Comparison of ENCODE assay signal across 8 cellular contexts in genomic region chr6:52020961-52021570, GRCh38.
DNase-seq lines count a peak whose midpoint lies in the region; ATAC-seq, FAIRE-seq and TF ChIP-seq lines count a peak whose summit lies in the region.

No MANE protein-coding gene starts in this region.

- H3K36me3 ChIP-seq in OCI-LY1 (ENCODE audit: insufficient read depth, low read length) (no peaks in the 10 kb centered on the region), endothelial cell of umbilical vein (ENCODE audit: control insufficient read depth in 2 of 2, extremely low read depth in 1 of 2, insufficient read depth in 2 of 2, low read length in 2 of 2) (no peaks in the 10 kb centered on the region), psoas muscle (ENCODE audit: insufficient read depth in 1 of 2, low read depth in 1 of 2) (no peaks in the 10 kb centered on the region)

- no peak overlapping the region for H3K27ac ChIP-seq in OCI-LY1 (ENCODE audit: low read depth, low read length, poor library complexity, severe bottlenecking)
- no peak overlapping the region for H3K27ac ChIP-seq in endothelial cell of umbilical vein (ENCODE audit: insufficient read depth, low read depth, low read length)
- H3K27ac ChIP-seq in psoas muscle, result no peak overlapping the region

- no peaks in the 10 kb centered on the region for H3K27me3 ChIP-seq in OCI-LY1 (ENCODE audit: insufficient read depth, low read length)
- no peaks in the 10 kb centered on the region for H3K27me3 ChIP-seq in endothelial cell of umbilical vein (ENCODE audit: control insufficient read depth in 2 of 2, insufficient read depth in 2 of 2, low read length in 2 of 2)
- no peaks in the 10 kb centered on the region for H3K27me3 ChIP-seq in psoas muscle (ENCODE audit: insufficient read depth in 3 of 3, low read length in 2 of 3)

- H3K9me3 ChIP-seq in OCI-LY1 (ENCODE audit: low read length) (no peaks in the 10 kb centered on the region), endothelial cell of umbilical vein (replicated peaks; ENCODE audit: control insufficient read depth, insufficient read depth, low read length) (no peaks in the 10 kb centered on the region), psoas muscle (no peaks in the 10 kb centered on the region)

- TF ChIP-seq POLR2A in endothelial cell of umbilical vein (IDR thresholded peaks at IDR 0.05; ENCODE audit: low read depth, low read length), result no peak

- H3K4me1 ChIP-seq in OCI-LY1 (ENCODE audit: insufficient read depth, low read length, severe bottlenecking) (no peaks in the 10 kb centered on the region), endothelial cell of umbilical vein (ENCODE audit: control insufficient read depth, extremely low read depth, insufficient read depth, low read length) (no peaks in the 10 kb centered on the region), psoas muscle (no peaks in the 10 kb centered on the region)

- no peaks in the 10 kb centered on the region for H4K20me1 ChIP-seq in OCI-LY1 (ENCODE audit: insufficient read depth, low read length)
- H4K20me1 ChIP-seq in endothelial cell of umbilical vein (replicated peaks; ENCODE audit: control insufficient read depth, extremely low read depth, insufficient read depth, low read length), result no peaks in the 10 kb centered on the region

- H3F3A ChIP-seq in OCI-LY1 (ENCODE audit: insufficient read depth, low read length), result no peaks in the 10 kb centered on the region

- H3K4me2 ChIP-seq in OCI-LY1 (ENCODE audit: low read length), result no peak overlapping the region
- no peak overlapping the region for H3K4me2 ChIP-seq in endothelial cell of umbilical vein (ENCODE audit: insufficient read depth, low read length)

- H3K9me2 ChIP-seq in OCI-LY1 (ENCODE audit: low read depth, low read length), result no peaks in the 10 kb centered on the region

- H3K9ac ChIP-seq in OCI-LY1 (ENCODE audit: low read length) (no peak overlapping the region), endothelial cell of umbilical vein (replicated peaks; ENCODE audit: extremely low read depth, insufficient read depth, low read length) (no peak overlapping the region)

- H3K79me2 ChIP-seq in OCI-LY1 (ENCODE audit: insufficient read depth, low read length) (no peaks in the 10 kb centered on the region), endothelial cell of umbilical vein (ENCODE audit: control insufficient read depth, insufficient read depth, low read length) (no peaks in the 10 kb centered on the region)

- FAIRE-seq in GM18507 (lab: Jason Lieb, UNC) (peak; percentile 70), endothelial cell of umbilical vein (lab: Jason Lieb, UNC) (peak; percentile 69)

- DNase-seq in AG10803 (ENCODE audit: low read depth) (peak; percentile 33), GM18507 (ENCODE audit: extremely low spot score, insufficient read length, low read depth) (no peak), endothelial cell of umbilical vein (ENCODE audit: low read depth, low spot score) (peak; percentile 33), psoas muscle (no peak), GDM1 (lab: John Stamatoyannopoulos, UW) (no peak), iPS-NIHi11 (ENCODE audit: low spot score) (no peak)

- no peaks in the 10 kb centered on the region for H3K9me1 ChIP-seq in endothelial cell of umbilical vein (replicated peaks; ENCODE audit: control insufficient read depth, extremely low read depth, insufficient read depth, low read length)

- H3K4me3 ChIP-seq in AG10803 (ENCODE audit: low read length) (no peak overlapping the region), OCI-LY1 (ENCODE audit: low read depth, low read length, poor library complexity, severe bottlenecking) (no peak overlapping the region), endothelial cell of umbilical vein (replicated peaks in 1 of 3; ENCODE audit: insufficient read depth in 1 of 3, low read depth in 1 of 3, low read length in 3 of 3) (no peak overlapping the region), psoas muscle (no peak overlapping the region)

- POLR2A ChIA-PET in endothelial cell of umbilical vein (lab: Charles Lee), result no interaction called here

- intact Hi-C loops in endothelial cell of umbilical vein (cut with micrococcal nuclease), result loop anchor here (1.0 kb wide), 2 partner anchors 166 to 1206 kb away; no protein-coding TSS in a partner anchor
- intact Hi-C loops in psoas muscle (cut with DNase I), result loop anchor here (2.0 to 10.0 kb wide), 4 partner anchors 166 to 1204 kb away; partner anchors contain the start of gene TFAP2B (in 1 of the 2)

- H2AFZ ChIP-seq in OCI-LY1 (ENCODE audit: low read length) (no peak overlapping the region), endothelial cell of umbilical vein (ENCODE audit: low read depth, low read length) (no peak overlapping the region)

- CTCF ChIA-PET in endothelial cell of umbilical vein (lab: Charles Lee), result interaction anchor here (1.6 to 2.2 kb wide), 3 partner anchors 61 to 1892 kb away, joined by 4 to 20 read pairs (median 19); no protein-coding TSS in a partner anchor

- peak; percentile 69 for TF ChIP-seq CTCF in AG10803 (conservative IDR thresholded peaks at IDR 0.05; ENCODE audit: low read length)
- peak; percentile 83 for TF ChIP-seq CTCF in OCI-LY1 (IDR thresholded peaks at IDR 0.05; ENCODE audit: low read length)
- TF ChIP-seq CTCF in endothelial cell of umbilical vein (IDR thresholded peaks at IDR 0.05; ENCODE audit: extremely low read depth in 1 of 2, insufficient read depth in 1 of 2, low read depth in 1 of 2, low read length in 2 of 2), result peak in 1 of 2 donors; percentile 41
- TF ChIP-seq CTCF in psoas muscle (IDR thresholded peaks at IDR 0.05), result peak; percentile 84

- WGBS in psoas muscle, 3 donors, result 93 to 97% (median 95%) methylated on average over 2 of the region's 2 CpGs

- dilution Hi-C loops in endothelial cell of umbilical vein (cut with MboI; ENCODE audit: extremely low pct_ligation_motif_present, low sequenced_read_pairs), result no loop called here

- BruUV-seq in endothelial cell of umbilical vein (replicated peaks; lab: Mats Ljungman, UMichigan), result no TSS peak

- ATAC-seq in psoas muscle, result peak in 1 of 4 donors; percentile 54
- ATAC-seq in HG02588 (IDR thresholded peaks at IDR 0.05; ENCODE audit: unreplicated experiment), result no peak

TF ChIP-seq in endothelial cell of umbilical vein, 7 proteins besides CTCF, POLR2A, EP300 and RAD21:
- TF ChIP-seq MAX (IDR thresholded peaks at IDR 0.05; ENCODE audit: insufficient read depth, insufficient read length) (no peak), GATA2 (IDR thresholded peaks at IDR 0.05; ENCODE audit: insufficient read depth, insufficient read length, low read depth, low read length) (no peak), JUN (IDR thresholded peaks at IDR 0.05; ENCODE audit: borderline replicate concordance, insufficient read depth, insufficient read length, low read depth) (no peak), POLR2AphosphoS5 (IDR thresholded peaks at IDR 0.05; ENCODE audit: insufficient read depth, low read depth, low read length) (no peak), EZH2 (IDR thresholded peaks at IDR 0.05; ENCODE audit: borderline replicate concordance, low read depth, low read length, severe bottlenecking) (no peak), FOS (IDR thresholded peaks at IDR 0.05; ENCODE audit: borderline replicate concordance, insufficient read depth, low read length) (no peak), MYC (IDR thresholded peaks at IDR 0.05; ENCODE audit: low read depth, low read length) (no peak)
TF ChIP-seq in endothelial cell of umbilical vein: peak in this region for 0.

Comparison
In these comparisons a context has a peak if more than half of its experiments do, and no peak if none do; other contexts are left out.
1. DNase-seq: peak in AG10803 (single experiment) and endothelial cell of umbilical vein (single experiment); none in GM18507 (single experiment), psoas muscle (0 of 2), GDM1 (single experiment) and iPS-NIHi11 (single experiment).